Comparison of ENCODE assay signal across 15 cellular contexts in the genomic region with DNA sequence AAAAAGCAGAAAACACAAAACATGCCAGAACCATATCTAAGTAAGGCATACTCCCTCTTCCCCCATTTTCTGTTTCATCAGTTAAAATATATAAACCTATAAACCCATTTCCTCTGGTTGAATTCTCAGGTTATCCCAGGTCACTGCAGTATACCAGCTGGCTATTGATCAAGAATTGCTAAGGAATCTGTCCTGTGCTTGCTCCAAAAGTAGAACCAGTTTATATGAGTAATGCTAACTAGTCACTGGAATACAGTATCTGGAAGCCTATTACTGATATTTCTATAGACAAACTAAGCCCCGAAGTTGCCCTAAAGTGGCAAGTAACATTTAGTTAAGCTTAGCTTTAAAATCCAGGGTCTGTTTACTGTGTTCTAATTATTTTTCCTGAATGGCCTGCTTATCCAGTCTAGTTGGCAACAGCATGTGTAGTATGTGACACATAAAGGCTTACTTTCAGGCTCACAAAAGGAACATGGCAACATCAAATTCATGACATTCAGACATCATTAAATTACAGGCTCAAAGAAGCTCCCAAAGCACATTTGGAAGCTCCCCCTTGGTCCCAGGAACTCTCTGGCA.
DNase-seq lines count a peak whose midpoint lies in the region; ATAC-seq, FAIRE-seq and TF ChIP-seq lines count a peak whose summit lies in the region.
"Had no signal": no experiment of that assay in that cellular context is flagged by ENCODE, and none has a peak within 500 bp of the region (broad histone marks: within the 10 kb centered on the region; RNA-seq: fewer than 3 reads in every experiment).

No MANE protein-coding gene starts in this region.

- CTCF ChIA-PET in HepG2 (lab: Yijun Ruan, JAX; ENCODE audit: low intra/inter-chr PET ratio, low total read pairs), result no interaction called here

- no peak overlapping the region for H3K27ac ChIP-seq in HepG2 (ENCODE audit: extremely low read length, insufficient read depth, low read length)
- no peak overlapping the region for H3K27ac ChIP-seq in right lobe of liver
- H3K27ac ChIP-seq in VCaP, result peak overlapping the region; percentile 77
- H3K27ac ChIP-seq in tibial nerve, result no peak overlapping the region
- H3K27ac ChIP-seq: BLaER1 treated with 17β-estradiol and CSF1 and Interleukin-3, amounts not matched to agents 10 nM and 100 nM had no signal

- TF ChIP-seq CTCF in HepG2 (CRISPR knock-in tag; IDR thresholded peaks at IDR 0.05), result no peak
- no peak for TF ChIP-seq CTCF in right lobe of liver (IDR thresholded peaks at IDR 0.05)
- no peak for TF ChIP-seq CTCF in VCaP (conservative IDR thresholded peaks at IDR 0.05)
- TF ChIP-seq CTCF in tibial nerve (IDR thresholded peaks at IDR 0.05), result no peak

- H3K27me3 ChIP-seq in HepG2 (ENCODE audit: control insufficient read depth in 1 of 2, insufficient read depth in 2 of 2, low read length in 2 of 2) (no peaks in the 10 kb centered on the region), right lobe of liver (no peaks in the 10 kb centered on the region), tibial nerve (no peaks in the 10 kb centered on the region)
- H3K27me3 ChIP-seq: BLaER1 treated with 17β-estradiol and CSF1 and Interleukin-3, amounts not matched to agents 10 nM and 100 nM had no signal

- intact Hi-C loops in HepG2 (cut with micrococcal nuclease; ENCODE audit: unreplicated experiment) (no loop called here), right lobe of liver (cut with DNase I) (no loop called here)

- TF ChIP-seq EP300 in HepG2 (IDR thresholded peaks at IDR 0.05; ENCODE audit: low read depth in 2 of 2, low read length in 2 of 2) (no peak), HepG2 (CRISPR knock-in tag; IDR thresholded peaks at IDR 0.05; ENCODE audit: borderline replicate concordance) (no peak), tibial nerve (IDR thresholded peaks at IDR 0.05) (no peak)

- no peak for DNase-seq in HepG2 (ENCODE audit: low spot score)
- no peak for DNase-seq in right lobe of liver
- DNase-seq in tibial nerve (ENCODE audit: low spot score in 2 of 2), result no peak
- DNase-seq in NCI-H774 (lab: John Stamatoyannopoulos, UW), result no peak
- DNase-seq in GM19238 (ENCODE audit: insufficient read length, low spot score), result no peak
- DNase-seq: Calu3; CD8-positive, alpha-beta T cell; DMS79 treated with DMSO at 0.1 percent for 48 hours; GF-D8 had no signal

- ATAC-seq in HepG2 (no peak), right lobe of liver (no peak), esophagus mucosa (peak; percentile 86)
- ATAC-seq: CD8-positive, alpha-beta T cell had no signal

- 91% methylated on average over 1 of the region's 1 CpG for WGBS in HepG2 (ENCODE audit: low lambda C conversion rate)
- WGBS in right lobe of liver (ENCODE audit: insufficient coverage, low coverage, low lambda C conversion rate, missing lambda C conversion rate), result 91% methylated on average over 1 of the region's 1 CpG
- 70 to 75% methylated on average over 1 of the region's 1 CpG for WGBS in tibial nerve, 2 donors

- POLR2A ChIA-PET in HepG2 (lab: Yijun Ruan, JAX), result no interaction called here

- no peak overlapping the region for H2AFZ ChIP-seq in HepG2 (ENCODE audit: low read length)

- H3K4me2 ChIP-seq in HepG2 (ENCODE audit: low read depth, low read length), result no peak overlapping the region
- H3K4me2 ChIP-seq: BLaER1 treated with 17β-estradiol and CSF1 and Interleukin-3, amounts not matched to agents 10 nM and 100 nM had no signal

- no peak overlapping the region for H3K9ac ChIP-seq in HepG2 (ENCODE audit: insufficient read depth, low read depth, low read length)
- H3K9ac ChIP-seq: BLaER1 treated with 17β-estradiol and CSF1 and Interleukin-3, amounts not matched to agents 10 nM and 100 nM had no signal

- H3K4me1 ChIP-seq in HepG2 (ENCODE audit: insufficient read depth, low read length) (peaks cover 11% of the 10 kb centered on the region; the same call in 1 of the 2 replicates), right lobe of liver (no peaks in the 10 kb centered on the region), tibial nerve (peaks cover 0 to 2% (median 0%) of the 10 kb centered on the region in 4 donors)
- H3K4me1 ChIP-seq: HAP-1 had no signal

- H3K9me3 ChIP-seq in HepG2 (ENCODE audit: low read length) (no peaks in the 10 kb centered on the region), right lobe of liver (no peaks in the 10 kb centered on the region), tibial nerve (no peaks in the 10 kb centered on the region)
- H3K9me3 ChIP-seq: BLaER1 treated with 17β-estradiol and CSF1 and Interleukin-3, amounts not matched to agents 10 nM and 100 nM; HAP-1 had no signal

- no peak for TF ChIP-seq POLR2A in HepG2 (IDR thresholded peaks at IDR 0.05; ENCODE audit: insufficient read depth in 1 of 2, low read depth in 2 of 2, low read length in 2 of 2)
- TF ChIP-seq POLR2A in right lobe of liver (IDR thresholded peaks at IDR 0.05), result no peak
- no peak for TF ChIP-seq POLR2A in tibial nerve (IDR thresholded peaks at IDR 0.05)

- no peak for TF ChIP-seq RAD21 in HepG2 (CRISPR knock-in tag; IDR thresholded peaks at IDR 0.05)

- peak; percentile 21 for FAIRE-seq in HepG2 (lab: Jason Lieb, UNC)
- FAIRE-seq: GM19239, H1 had no signal

- no peaks in the 10 kb centered on the region for H3K79me2 ChIP-seq in HepG2 (ENCODE audit: insufficient read depth, low read length)

- H3K4me3 ChIP-seq in HepG2 (replicated peaks in 1 of 3; ENCODE audit: insufficient read depth in 1 of 3, low read depth in 2 of 3, low read length in 3 of 3) (no peak overlapping the region), right lobe of liver (no peak overlapping the region), tibial nerve (no peak overlapping the region)
- H3K4me3 ChIP-seq: BLaER1 treated with 17β-estradiol and CSF1 and Interleukin-3, amounts not matched to agents 10 nM and 100 nM; HAP-1 had no signal

- no peaks in the 10 kb centered on the region for H3K36me3 ChIP-seq in HepG2 (replicated peaks in 1 of 2; ENCODE audit: control insufficient read depth in 1 of 2, insufficient read depth in 2 of 2, low read length in 2 of 2)
- no peaks in the 10 kb centered on the region for H3K36me3 ChIP-seq in right lobe of liver
- no peaks in the 10 kb centered on the region for H3K36me3 ChIP-seq in tibial nerve
- H3K36me3 ChIP-seq: BLaER1 treated with 17β-estradiol and CSF1 and Interleukin-3, amounts not matched to agents 10 nM and 100 nM; HAP-1 had no signal

- no peaks in the 10 kb centered on the region for H4K20me1 ChIP-seq in HepG2 (ENCODE audit: insufficient read depth, low read length)
- H4K20me1 ChIP-seq: BLaER1 treated with 17β-estradiol and CSF1 and Interleukin-3, amounts not matched to agents 10 nM and 100 nM had no signal

- BruUV-seq in HepG2 (replicated peaks; lab: Mats Ljungman, UMichigan), result no TSS peak

- in situ Hi-C loops in HepG2 (cut with HindIII; ENCODE audit: extremely low pct_ligation_motif_present, low pct_unique_long_range_greater_than_20kb), result no loop called here

TF ChIP-seq in HepG2, 621 proteins besides CTCF, POLR2A, EP300 and RAD21:
- TF ChIP-seq TGIF2 (CRISPR knock-in tag; IDR thresholded peaks at IDR 0.05) (no peak), NAIF1 (CRISPR knock-in tag; IDR thresholded peaks at IDR 0.05; ENCODE audit: borderline replicate concordance) (no peak), PHF21A (CRISPR knock-in tag; IDR thresholded peaks at IDR 0.05) (no peak), ZSCAN20 (CRISPR knock-in tag; IDR thresholded peaks at IDR 0.05; ENCODE audit: borderline replicate concordance) (no peak), SRF (IDR thresholded peaks at IDR 0.05; ENCODE audit: low read depth, low read length) (no peak), TSC22D2 (CRISPR knock-in tag; IDR thresholded peaks at IDR 0.05; ENCODE audit: borderline replicate concordance) (no peak)
